Comparison of ENCODE assay signal across 22 cellular contexts in genomic region chr14:76499399-76499798, GRCh38.
"Had no signal": no experiment of that assay in that cellular context is flagged by ENCODE, and none has a peak within 500 bp of the region (broad histone marks: within the 10 kb centered on the region; RNA-seq: fewer than 3 reads in every experiment).

No MANE protein-coding gene starts in this region.

- H3K9me3 ChIP-seq: breast epithelium, right atrium auricular region, stomach, thyroid gland, upper lobe of left lung had no signal

- H3K9ac ChIP-seq: parathyroid adenoma had no signal

- H3K4me1 ChIP-seq: breast epithelium, parathyroid adenoma, stomach, upper lobe of left lung had no signal

- H3K4me3 Mint-ChIP-seq: activated B cell treated with CpG ODN at 0.5 μM for 24 hours; activated CD4-positive, alpha-beta T cell treated with anti-CD3 and anti-CD28 coated beads for 36 hours; mesothelial cell of epicardium; naive B cell; neural crest cell; T-helper 2 cell treated with Interferon-gamma antibody and Interleukin-4, amounts not matched to agents 5 μg/mL and 100 μg/mL, for 36 hours had no signal

- H3K4me3 ChIP-seq: breast epithelium, right atrium auricular region, stomach, thyroid gland, upper lobe of left lung had no signal

- H3K4me1 Mint-ChIP-seq: activated B cell treated with CpG ODN at 0.5 μM for 24 hours; activated CD4-positive, alpha-beta T cell treated with anti-CD3 and anti-CD28 coated beads for 36 hours; naive B cell had no signal

- H3K27me3 ChIP-seq: breast epithelium, right atrium auricular region, thyroid gland, upper lobe of left lung had no signal

- H3K27ac Mint-ChIP-seq: activated B cell treated with CpG ODN at 0.5 μM for 24 hours; activated CD4-positive, alpha-beta T cell treated with anti-CD3 and anti-CD28 coated beads for 36 hours; mesothelial cell of epicardium; naive B cell; T-helper 2 cell treated with Interferon-gamma antibody and Interleukin-4, amounts not matched to agents 5 μg/mL and 100 μg/mL, for 36 hours had no signal

- H3K9me3 Mint-ChIP-seq: activated B cell treated with CpG ODN at 0.5 μM for 24 hours; mesothelial cell of epicardium; neural crest cell; T-helper 2 cell treated with Interferon-gamma antibody and Interleukin-4, amounts not matched to agents 5 μg/mL and 100 μg/mL, for 36 hours had no signal

- H3K27ac ChIP-seq: breast epithelium, parathyroid adenoma, right atrium auricular region, stomach, thyroid gland, upper lobe of left lung had no signal

- DNase-seq: activated B cell treated with CpG ODN at 0.5 μM for 24 hours; activated CD4-positive, alpha-beta T cell treated with anti-CD3 and anti-CD28 coated beads for 36 hours; activated CD4-positive, alpha-beta T cell treated with anti-CD3 and anti-CD28 coated beads, Interleukin-2, amount 50 U/mL, for 4 hours; activated gamma-delta T cell treated with Interleukin-2 at 50 U/mL for 16 hours; activated naive CD4-positive, alpha-beta T cell treated with anti-CD3 and anti-CD28 coated beads, Interleukin-2, amount 50 U/mL, for 16 hours; activated T-cell treated with anti-CD3 and anti-CD28 coated beads for 4 hours; central memory CD4-positive, alpha-beta T cell; head of caudate nucleus; hippocampal formation; naive B cell; occipital lobe; stomach; T-helper 1 cell had no signal

- H3K36me3 Mint-ChIP-seq: mesothelial cell of epicardium, naive B cell had no signal

- H3K36me3 ChIP-seq: breast epithelium, right atrium auricular region, stomach, thyroid gland, upper lobe of left lung had no signal

- ATAC-seq: activated CD4-positive, alpha-beta T cell treated with anti-CD3 and anti-CD28 coated beads for 36 hours; esophagus mucosa had no signal
